19 cellular contexts compared by ENCODE assay signal in genomic region chr11:127126956-127127355, GRCh38.
DNase-seq lines count a peak whose midpoint lies in the region; ATAC-seq, FAIRE-seq and TF ChIP-seq lines count a peak whose summit lies in the region.
"Had no signal": no experiment of that assay in that cellular context is flagged by ENCODE, and none has a peak within 500 bp of the region (broad histone marks: within the 10 kb centered on the region; RNA-seq: fewer than 3 reads in every experiment).

No MANE protein-coding gene starts in this region.

- POLR2A ChIA-PET in WTC11 (lab: Charles Lee), result interaction anchor here (0.9 kb wide), 1 partner anchor 21 kb away, joined by 3 read pairs; no protein-coding TSS in a partner anchor
- POLR2A ChIA-PET in Caco-2 (lab: Charles Lee), result no interaction called here

- peaks cover 8% of the 10 kb centered on the region for H3K4me1 Mint-ChIP-seq in WTC11
- H3K4me1 Mint-ChIP-seq in Caco-2 (ENCODE audit: low read depth, unreplicated experiment), result no peaks in the 10 kb centered on the region
- H3K4me1 Mint-ChIP-seq: CD4-positive, CD25-positive, alpha-beta regulatory T cell had no signal

- BruUV-seq in Caco-2 (replicated peaks; lab: Mats Ljungman, UMichigan), result no TSS peak

- H3K27ac Mint-ChIP-seq in WTC11, result no peak overlapping the region
- no peak overlapping the region for H3K27ac Mint-ChIP-seq in Caco-2 (ENCODE audit: unreplicated experiment)
- H3K27ac Mint-ChIP-seq: CD4-positive, CD25-positive, alpha-beta regulatory T cell; HFFc6 had no signal

- H3K36me3 Mint-ChIP-seq in WTC11, result no peaks in the 10 kb centered on the region
- H3K36me3 Mint-ChIP-seq in Caco-2 (ENCODE audit: insufficient read depth, unreplicated experiment), result no peaks in the 10 kb centered on the region
- H3K36me3 Mint-ChIP-seq: CD4-positive, CD25-positive, alpha-beta regulatory T cell had no signal

- no peaks in the 10 kb centered on the region; the same call in 1 of the 2 replicates for H3K4me1 ChIP-seq in HUES48 (ENCODE audit: control insufficient read depth, insufficient read depth, low read length)
- H3K4me1 ChIP-seq in Caco-2, result no peaks in the 10 kb centered on the region
- H3K4me1 ChIP-seq: BLaER1 treated with 17β-estradiol and CSF1 and Interleukin-3, amounts not matched to agents 10 nM and 100 nM had no signal

- H3K9me3 ChIP-seq in HUES48 (ENCODE audit: control insufficient read depth, insufficient read depth, low read length), result no peaks in the 10 kb centered on the region
- no peaks in the 10 kb centered on the region for H3K9me3 ChIP-seq in Caco-2
- H3K9me3 ChIP-seq: BLaER1 treated with 17β-estradiol and CSF1 and Interleukin-3, amounts not matched to agents 10 nM and 100 nM had no signal

- TF ChIP-seq POLR2A in GM12892 (IDR thresholded peaks at IDR 0.05; ENCODE audit: low read depth, low read length), result no peak

- H3K9ac ChIP-seq in HUES48 (ENCODE audit: low read depth, low read length), result no peak overlapping the region
- H3K9ac ChIP-seq: BLaER1 treated with 17β-estradiol and CSF1 and Interleukin-3, amounts not matched to agents 10 nM and 100 nM had no signal

- H3K36me3 ChIP-seq in HUES48 (ENCODE audit: control insufficient read depth, insufficient read depth, low read length) (no peaks in the 10 kb centered on the region), Caco-2 (ENCODE audit: control insufficient read depth, insufficient read depth, low read length) (no peaks in the 10 kb centered on the region)
- H3K36me3 ChIP-seq: BLaER1 treated with 17β-estradiol and CSF1 and Interleukin-3, amounts not matched to agents 10 nM and 100 nM had no signal

- H3K27ac ChIP-seq in HUES48 (ENCODE audit: low read depth, low read length), result peak overlapping the region; percentile 34
- H3K27ac ChIP-seq: BLaER1 treated with 17β-estradiol and CSF1 and Interleukin-3, amounts not matched to agents 10 nM and 100 nM had no signal

- intact Hi-C loops in Caco-2 (cut with micrococcal nuclease; ENCODE audit: unreplicated experiment), result no loop called here

- peak; percentile 5 for FAIRE-seq in GM12892 (lab: Jason Lieb, UNC)
- FAIRE-seq: G401.6, GM12891, K562 had no signal

- no peaks in the 10 kb centered on the region for H3K9me3 Mint-ChIP-seq in WTC11
- H3K9me3 Mint-ChIP-seq in Caco-2 (ENCODE audit: unreplicated experiment), result no peaks in the 10 kb centered on the region
- H3K9me3 Mint-ChIP-seq: CD4-positive, CD25-positive, alpha-beta regulatory T cell; HFFc6 had no signal

- CTCF ChIA-PET in WTC11 (lab: Charles Lee) (interaction anchor here (1.3 kb wide), 1 partner anchor 137 kb away, joined by 3 read pairs; no protein-coding TSS in a partner anchor), Caco-2 (lab: Charles Lee) (no interaction called here)

- TF ChIP-seq CTCF in WTC11 (IDR thresholded peaks at IDR 0.05) (no peak), Caco-2 (IDR thresholded peaks at IDR 0.05; ENCODE audit: insufficient read depth in 1 of 2, low read depth in 1 of 2, low read length in 1 of 2, severe bottlenecking in 1 of 2, unreplicated experiment in 1 of 2) (no peak)

- H3K4me3 ChIP-seq in HUES48 (ENCODE audit: low read depth, low read length) (no peak overlapping the region), Caco-2 (ENCODE audit: low read depth, low read length) (no peak overlapping the region)
- H3K4me3 ChIP-seq: BLaER1 treated with 17β-estradiol and CSF1 and Interleukin-3, amounts not matched to agents 10 nM and 100 nM; K562 had no signal

- ATAC-seq in WTC11, result peak; percentile 39; the same call in 1 of the 2 replicates
- ATAC-seq: K562 had no signal

- H3K4me3 Mint-ChIP-seq in WTC11 (no peak overlapping the region), Caco-2 (ENCODE audit: unreplicated experiment) (no peak overlapping the region)
- H3K4me3 Mint-ChIP-seq: CD4-positive, CD25-positive, alpha-beta regulatory T cell; HFFc6 had no signal

- DNase-seq in GM12892 (ENCODE audit: insufficient read length) (no peak), WTC11 (ENCODE audit: low spot score) (no peak), iPS-NIHi11 (ENCODE audit: low spot score) (peak; percentile 22), NOMO-1 (lab: John Stamatoyannopoulos, UW; ENCODE audit: unreplicated experiment in 2 of 2) (no peak), NCI-H1092 treated with DMSO at 0.1 percent for 48 hours (lab: John Stamatoyannopoulos, UW) (no peak), Caco-2 (no peak)
- DNase-seq in activated CD8-positive, alpha-beta memory T cell treated with anti-CD3 and anti-CD28 coated beads for 24 hours, result no peak
- DNase-seq: ACHN; Calu3; CD4-positive, CD25-positive, alpha-beta regulatory T cell; DMS 273 treated with DMSO at 0.1 percent for 48 hours; DMS79; HCEC 1CT; HFFc6 had no signal

- H3K27me3 Mint-ChIP-seq in WTC11 (ENCODE audit: low read depth) (no peaks in the 10 kb centered on the region), Caco-2 (ENCODE audit: insufficient read depth, unreplicated experiment) (peaks cover 9% of the 10 kb centered on the region)
- H3K27me3 Mint-ChIP-seq: CD4-positive, CD25-positive, alpha-beta regulatory T cell had no signal

- H3K27me3 ChIP-seq in HUES48 (ENCODE audit: control insufficient read depth, insufficient read depth, low read length) (no peaks in the 10 kb centered on the region), Caco-2 (replicated peaks; ENCODE audit: control insufficient read depth, insufficient read depth, low read length) (no peaks in the 10 kb centered on the region)
- H3K27me3 ChIP-seq: BLaER1 treated with 17β-estradiol and CSF1 and Interleukin-3, amounts not matched to agents 10 nM and 100 nM had no signal

TF ChIP-seq in WTC11, 78 proteins besides CTCF, POLR2A, EP300 and RAD21:
- no peak for TF ChIP-seq MXD4 (CRISPR knock-in tag; IDR thresholded peaks at IDR 0.05; ENCODE audit: borderline replicate concordance)
- no peak for TF ChIP-seq HMGA2 (CRISPR knock-in tag; IDR thresholded peaks at IDR 0.05)
- no peak for TF ChIP-seq SMAD3 (CRISPR knock-in tag; IDR thresholded peaks at IDR 0.05; ENCODE audit: borderline replicate concordance)
- no peak for TF ChIP-seq ELF4 (CRISPR knock-in tag; IDR thresholded peaks at IDR 0.05; ENCODE audit: low read depth)
- no peak for TF ChIP-seq ZNF232 (CRISPR knock-in tag; IDR thresholded peaks at IDR 0.05)
- TF ChIP-seq JAZF1 (CRISPR knock-in tag; IDR thresholded peaks at IDR 0.05), result no peak
- TF ChIP-seq CBFB (CRISPR knock-in tag; IDR thresholded peaks at IDR 0.05; ENCODE audit: low read depth), result no peak
- TF ChIP-seq IRF1 (CRISPR knock-in tag; IDR thresholded peaks at IDR 0.05), result no peak
- TF ChIP-seq TEAD1 (CRISPR knock-in tag; IDR thresholded peaks at IDR 0.05), result no peak
- TF ChIP-seq ZNF416 (CRISPR knock-in tag; IDR thresholded peaks at IDR 0.05), result no peak
- TF ChIP-seq, protein P1, sequence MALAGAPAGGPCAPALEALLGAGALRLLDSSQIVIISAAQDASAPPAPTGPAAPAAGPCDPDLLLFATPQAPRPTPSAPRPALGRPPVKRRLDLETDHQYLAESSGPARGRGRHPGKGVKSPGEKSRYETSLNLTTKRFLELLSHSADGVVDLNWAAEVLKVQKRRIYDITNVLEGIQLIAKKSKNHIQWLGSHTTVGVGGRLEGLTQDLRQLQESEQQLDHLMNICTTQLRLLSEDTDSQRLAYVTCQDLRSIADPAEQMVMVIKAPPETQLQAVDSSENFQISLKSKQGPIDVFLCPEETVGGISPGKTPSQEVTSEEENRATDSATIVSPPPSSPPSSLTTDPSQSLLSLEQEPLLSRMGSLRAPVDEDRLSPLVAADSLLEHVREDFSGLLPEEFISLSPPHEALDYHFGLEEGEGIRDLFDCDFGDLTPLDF (CRISPR knock-in tag; IDR thresholded peaks at IDR 0.05), result no peak
- no peak for TF ChIP-seq IRF2 (CRISPR knock-in tag; IDR thresholded peaks at IDR 0.05; ENCODE audit: borderline replicate concordance, low read depth)
- no peak for TF ChIP-seq ESRRA (CRISPR knock-in tag; IDR thresholded peaks at IDR 0.05; ENCODE audit: borderline replicate concordance)
- no peak for TF ChIP-seq ZNF219 (CRISPR knock-in tag; IDR thresholded peaks at IDR 0.05; ENCODE audit: borderline replicate concordance)
- TF ChIP-seq AR (CRISPR knock-in tag; IDR thresholded peaks at IDR 0.05), result no peak
- no peak for TF ChIP-seq ZBTB21 (CRISPR knock-in tag; IDR thresholded peaks at IDR 0.05; ENCODE audit: borderline replicate concordance)
- TF ChIP-seq ZNF423 (CRISPR knock-in tag; IDR thresholded peaks at IDR 0.05), result no peak
- TF ChIP-seq ATF1 (CRISPR knock-in tag; IDR thresholded peaks at IDR 0.05), result no peak
- TF ChIP-seq FOXJ3 (CRISPR knock-in tag; IDR thresholded peaks at IDR 0.05; ENCODE audit: borderline replicate concordance), result no peak
- no peak for TF ChIP-seq NFATC4 (CRISPR knock-in tag; IDR thresholded peaks at IDR 0.05)
